8 cellular contexts compared by ENCODE assay signal in the genomic region with DNA sequence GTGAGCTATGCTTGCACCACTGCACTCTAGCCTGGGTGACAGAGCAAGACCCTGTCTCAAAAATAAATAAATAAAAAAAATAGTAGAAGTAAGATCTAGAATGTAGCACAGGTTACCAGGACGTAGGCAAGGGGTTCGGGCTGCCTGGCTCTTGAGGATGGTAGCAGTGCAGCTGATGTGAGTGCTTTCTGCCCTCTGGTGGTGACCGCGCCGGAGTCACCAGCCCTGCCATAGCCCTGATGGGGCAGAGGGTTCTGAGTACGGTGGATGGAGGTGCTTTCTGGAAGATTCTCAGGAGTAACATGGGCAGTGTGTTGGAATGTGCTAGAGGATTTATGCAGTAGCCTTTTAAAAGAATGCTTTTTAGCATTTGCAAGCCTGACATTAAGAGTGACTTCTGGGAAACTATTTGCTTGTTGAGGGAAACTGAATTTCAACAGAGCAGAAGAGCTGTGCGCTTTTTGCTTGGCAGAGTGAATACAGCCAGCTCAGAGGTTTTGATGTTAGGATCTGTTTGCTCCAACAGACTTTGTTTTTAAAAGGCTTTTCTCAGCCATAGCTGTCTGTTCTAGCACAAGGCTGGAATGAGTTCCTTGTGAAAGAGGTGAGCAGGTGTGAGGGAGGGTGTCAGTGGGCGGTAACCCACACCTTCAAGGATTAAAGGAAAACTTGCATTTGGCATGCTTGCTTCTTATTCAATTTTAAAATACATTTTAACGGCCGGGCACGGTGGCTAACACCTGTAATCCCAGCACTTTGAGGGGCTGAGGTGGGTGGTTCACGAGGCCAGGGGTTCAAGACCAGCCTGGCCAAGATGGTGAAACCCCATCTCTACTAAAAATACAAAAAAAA.
DNase-seq lines count a peak whose midpoint lies in the region; ATAC-seq and TF ChIP-seq lines count a peak whose summit lies in the region.

No MANE protein-coding gene starts in this region.

- H3K36me3 Mint-ChIP-seq in CD4-positive, CD25-positive, alpha-beta regulatory T cell = peaks cover 44% of the 10 kb centered on the region
- H3K36me3 Mint-ChIP-seq in HFFc6 (ENCODE audit: low read depth) = peaks cover 37% of the 10 kb centered on the region
- H3K36me3 Mint-ChIP-seq in activated T-helper 2 cell treated with anti-CD3 and anti-CD28 coated beads, Interferon-gamma antibody, Interleukin-2, Interleukin-4, amounts not matched to agents 10 μg/mL and 5 μg/mL and 100 μg/mL, durations not matched to agents 14 hours and 24 hours and 36 hours (ENCODE audit: low read depth) = peaks cover 78% of the 10 kb centered on the region

- H3K27me3 Mint-ChIP-seq in CD4-positive, CD25-positive, alpha-beta regulatory T cell = no peaks in the 10 kb centered on the region
- H3K27me3 Mint-ChIP-seq in HFFc6 (ENCODE audit: insufficient read depth) = peaks cover 5% of the 10 kb centered on the region; the same call in 1 of the 2 replicates
- no peaks in the 10 kb centered on the region for H3K27me3 Mint-ChIP-seq in activated T-helper 2 cell treated with anti-CD3 and anti-CD28 coated beads, Interferon-gamma antibody, Interleukin-2, Interleukin-4, amounts not matched to agents 10 μg/mL and 5 μg/mL and 100 μg/mL, durations not matched to agents 14 hours and 24 hours and 36 hours (ENCODE audit: low read depth)

- TF ChIP-seq CTCF in HFFc6 (IDR thresholded peaks at IDR 0.05) (peak; percentile 90), omental fat pad (IDR thresholded peaks at IDR 0.05) (peak in 1 of 3 donors; percentile 2), tibial nerve (IDR thresholded peaks at IDR 0.05) (peak; percentile 52 to 77 (median 68))

- H3K4me1 Mint-ChIP-seq in CD4-positive, CD25-positive, alpha-beta regulatory T cell = peaks cover 6 to 32% (median 19%) of the 10 kb centered on the region in 4 donors
- H3K4me1 Mint-ChIP-seq in HFFc6 (ENCODE audit: low read depth) = peaks cover 42% of the 10 kb centered on the region
- peaks cover 25% of the 10 kb centered on the region for H3K4me1 Mint-ChIP-seq in activated T-helper 2 cell treated with anti-CD3 and anti-CD28 coated beads, Interferon-gamma antibody, Interleukin-2, Interleukin-4, amounts not matched to agents 10 μg/mL and 5 μg/mL and 100 μg/mL, durations not matched to agents 14 hours and 24 hours and 36 hours (ENCODE audit: low read depth)

- no peak overlapping the region for H3K4me3 ChIP-seq in CD4-positive, CD25-positive, alpha-beta regulatory T cell (ENCODE audit: low read depth, low read length)
- H3K4me3 ChIP-seq in tibial nerve = no peak overlapping the region

- ATAC-seq in CD4-positive, CD25-positive, alpha-beta regulatory T cell (ENCODE audit: low read depth in 2 of 2) = peak; percentile 82 to 83
- ATAC-seq in omental fat pad (ENCODE audit: low FRiP score) (peak; percentile 68), HG02588 (IDR thresholded peaks at IDR 0.05; ENCODE audit: unreplicated experiment) (no peak)

- no peaks in the 10 kb centered on the region for H3K9me3 Mint-ChIP-seq in CD4-positive, CD25-positive, alpha-beta regulatory T cell
- no peaks in the 10 kb centered on the region for H3K9me3 Mint-ChIP-seq in HFFc6
- no peaks in the 10 kb centered on the region for H3K9me3 Mint-ChIP-seq in activated T-helper 2 cell treated with anti-CD3 and anti-CD28 coated beads, Interferon-gamma antibody, Interleukin-2, Interleukin-4, amounts not matched to agents 10 μg/mL and 5 μg/mL and 100 μg/mL, durations not matched to agents 14 hours and 24 hours and 36 hours

- H3K4me1 ChIP-seq in CD4-positive, CD25-positive, alpha-beta regulatory T cell (ENCODE audit: control insufficient read depth, insufficient read depth, low read length, poor library complexity, severe bottlenecking) = no peaks in the 10 kb centered on the region
- peaks cover 0 to 55% (median 4%) of the 10 kb centered on the region in 4 donors for H3K4me1 ChIP-seq in tibial nerve

- no peaks in the 10 kb centered on the region for H3K9me3 ChIP-seq in CD4-positive, CD25-positive, alpha-beta regulatory T cell (ENCODE audit: control insufficient read depth in 2 of 2, low read length in 2 of 2)
- no peaks in the 10 kb centered on the region for H3K9me3 ChIP-seq in tibial nerve

- TF ChIP-seq POLR2A in tibial nerve (IDR thresholded peaks at IDR 0.05) = no peak

- no peaks in the 10 kb centered on the region for H3K27me3 ChIP-seq in CD4-positive, CD25-positive, alpha-beta regulatory T cell (ENCODE audit: control insufficient read depth, insufficient read depth, low read length)
- no peaks in the 10 kb centered on the region for H3K27me3 ChIP-seq in tibial nerve

- peaks cover 87% of the 10 kb centered on the region for H3K36me3 ChIP-seq in CD4-positive, CD25-positive, alpha-beta regulatory T cell (ENCODE audit: control insufficient read depth, insufficient read depth, low read length)
- H3K36me3 ChIP-seq in tibial nerve = peaks cover 0 to 74% (median 16%) of the 10 kb centered on the region in 3 donors

- TF ChIP-seq EP300 in tibial nerve (IDR thresholded peaks at IDR 0.05) = no peak

- 55 to 61% methylated on average over 12 of the region's 12 CpGs for WGBS in tibial nerve, 2 donors

- intact Hi-C loops in activated T-helper 2 cell treated with anti-CD3 and anti-CD28 coated beads, Interferon-gamma antibody, Interleukin-2, Interleukin-4, amounts not matched to agents 10 μg/mL and 5 μg/mL and 100 μg/mL, durations not matched to agents 14 hours and 24 hours and 36 hours (cut with micrococcal nuclease) = loop anchor here (1.0 kb wide), 1 partner anchor 98 kb away; no protein-coding TSS in a partner anchor

- H3K4me3 Mint-ChIP-seq in CD4-positive, CD25-positive, alpha-beta regulatory T cell = no peak overlapping the region
- H3K4me3 Mint-ChIP-seq in HFFc6 = no peak overlapping the region
- no peak overlapping the region for H3K4me3 Mint-ChIP-seq in activated T-helper 2 cell treated with anti-CD3 and anti-CD28 coated beads, Interferon-gamma antibody, Interleukin-2, Interleukin-4, amounts not matched to agents 10 μg/mL and 5 μg/mL and 100 μg/mL, durations not matched to agents 14 hours and 24 hours and 36 hours (ENCODE audit: low read depth)

- H3K27ac ChIP-seq in CD4-positive, CD25-positive, alpha-beta regulatory T cell (ENCODE audit: insufficient read depth, low read length, poor library complexity, severe bottlenecking) = no peak overlapping the region
- H3K27ac ChIP-seq in tibial nerve = peak overlapping the region in 1 of 4 donors; percentile 4

- H3K27ac Mint-ChIP-seq in CD4-positive, CD25-positive, alpha-beta regulatory T cell = peak overlapping the region in 2 of 3 donors; percentile 84 to 86
- H3K27ac Mint-ChIP-seq in HFFc6 = no peak overlapping the region
- H3K27ac Mint-ChIP-seq in activated T-helper 2 cell treated with anti-CD3 and anti-CD28 coated beads, Interferon-gamma antibody, Interleukin-2, Interleukin-4, amounts not matched to agents 10 μg/mL and 5 μg/mL and 100 μg/mL, durations not matched to agents 14 hours and 24 hours and 36 hours = no peak overlapping the region

- peak; percentile 28 to 76 (median 60) for DNase-seq in CD4-positive, CD25-positive, alpha-beta regulatory T cell
- DNase-seq in HFFc6 (peak; percentile 50), RPMI7951 (ENCODE audit: low read depth) (peak; percentile 65), fibroblast of the conjunctiva (ENCODE audit: low read depth) (peak; percentile 36), omental fat pad (ENCODE audit: low spot score) (no peak), tibial nerve (ENCODE audit: low spot score in 2 of 2) (peak; percentile 49 to 64)
- DNase-seq in activated T-helper 2 cell treated with anti-CD3 and anti-CD28 coated beads, Interferon-gamma antibody, Interleukin-2, Interleukin-4, amounts not matched to agents 10 μg/mL and 5 μg/mL and 100 μg/mL, durations not matched to agents 14 hours and 24 hours and 36 hours (ENCODE audit: low spot score) = peak; percentile 44

Comparison
In these comparisons a context has a peak if more than half of its experiments do, and no peak if none do; other contexts are left out.
1. H3K27ac Mint-ChIP-seq: peak in CD4-positive, CD25-positive, alpha-beta regulatory T cell (2 of 3); none in HFFc6 (single experiment) and activated T-helper 2 cell treated with anti-CD3 and anti-CD28 coated beads, Interferon-gamma antibody, Interleukin-2, Interleukin-4, amounts not matched to agents 10 μg/mL and 5 μg/mL and 100 μg/mL, durations not matched to agents 14 hours and 24 hours and 36 hours (single experiment).